ENCODE assay signal across 24 cellular contexts in the genomic region with DNA sequence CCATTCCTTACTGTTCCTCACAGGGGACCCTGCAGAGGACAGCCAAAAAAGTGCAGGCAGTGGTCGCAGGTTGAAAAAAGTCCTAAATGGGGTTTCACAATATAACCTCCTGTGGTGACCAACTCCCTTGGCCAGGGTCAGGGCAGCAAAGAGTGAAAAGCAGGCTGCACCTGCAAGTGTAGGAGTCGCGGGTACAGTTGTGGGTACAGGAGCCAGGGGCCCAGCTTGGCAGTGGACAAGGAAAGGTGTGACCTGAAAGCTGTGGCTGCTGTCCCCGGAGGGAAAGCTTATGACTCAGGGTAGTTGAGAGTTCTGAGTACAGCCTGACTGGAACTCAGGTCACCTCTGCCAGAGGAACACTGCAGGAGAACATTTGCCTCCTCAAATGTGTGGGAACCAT.
"Had no signal": no experiment of that assay in that cellular context is flagged by ENCODE, and none has a peak within 500 bp of the region (broad histone marks: within the 10 kb centered on the region; RNA-seq: fewer than 3 reads in every experiment).

No MANE protein-coding gene starts in this region.

- H3K9me3 ChIP-seq: left lung, mucosa of descending colon, pancreas, prostate gland, stomach, testis, thyroid gland, transverse colon, upper lobe of left lung had no signal

- H3K36me3 ChIP-seq: left lung, pancreas, prostate gland, stomach, thyroid gland, transverse colon, upper lobe of left lung had no signal

- H3K4me1 ChIP-seq: left lung, pancreas, prostate gland, stomach, testis, transverse colon, upper lobe of left lung had no signal

- H3K27ac ChIP-seq: left lung, pancreas, prostate gland, skin epidermis, stomach, testis, thyroid gland, transverse colon, upper lobe of left lung had no signal

- H3K27me3 ChIP-seq: left lung, pancreas, stomach, testis, thyroid gland, transverse colon, upper lobe of left lung had no signal

- H3K4me3 ChIP-seq: left lung, lung, mucosa of descending colon, pancreas, prostate gland, skin epidermis, stomach, testis, thyroid gland, transverse colon, upper lobe of left lung had no signal

- FAIRE-seq: keratinocyte, pancreas had no signal

- DNase-seq: hippocampal formation; left colon; midbrain; mucosa of descending colon; naive thymus-derived CD4-positive, alpha-beta T cell; nucleus accumbens; pancreas; retina; stimulated activated CD4-positive, alpha-beta T cell treated with anti-CD3 and anti-CD28 coated beads, Interleukin-12 subunit alpha, Interleukin-12 subunit beta, amount 100 ng/mL, for 4 hours; stimulated activated CD4-positive, alpha-beta T cell treated with anti-CD3 and anti-CD28 coated beads, Interleukin-15, amount 100 ng/mL, for 24 hours; stimulated activated CD4-positive, alpha-beta T cell treated with anti-CD3 and anti-CD28 coated beads, Interleukin-2, amount 100 ng/mL, for 24 hours; stimulated activated CD4-positive, alpha-beta T cell treated with anti-CD3 and anti-CD28 coated beads, Interleukin-4, amount 100 ng/mL, for 1 hour; stimulated activated naive B cell treated with anti-CD40 and anti-IgM and Interleukin-4, amounts not matched to agents 10 μg/mL and 1 μg/mL and 100 μg/mL, for 72 hours; stimulated activated naive CD8-positive, alpha-beta T cell treated with anti-CD3 and anti-CD28 coated beads, Interleukin-15, Interleukin-2, amounts not matched to agents 100 U/mL and 50 U/mL, for 24 hours; stomach; testis; thyroid gland; transverse colon; upper lobe of left lung had no signal
